1 cellular context compared by ENCODE assay signal in the genomic region with DNA sequence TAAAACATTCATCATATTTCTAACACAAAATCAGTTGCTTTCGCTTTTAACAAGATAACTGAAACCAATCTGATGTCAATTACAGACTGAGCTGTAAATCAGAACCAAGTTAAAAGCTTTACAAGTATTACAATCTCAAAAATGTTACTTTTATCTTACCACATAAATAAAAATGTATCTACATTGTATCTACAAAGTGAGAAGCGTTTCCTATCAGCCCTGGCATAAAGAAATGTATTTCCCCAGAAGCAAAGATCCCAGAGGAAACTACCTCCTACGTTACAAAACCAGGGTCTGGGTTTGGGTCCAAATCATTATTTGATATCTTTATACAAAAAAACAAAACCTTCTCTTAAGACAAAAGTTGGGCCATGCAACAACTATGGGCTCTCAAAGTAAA.
TF ChIP-seq lines count a peak whose summit lies in the region.

No MANE protein-coding gene starts in this region.

TF ChIP-seq in IMR-90, 13 proteins besides CTCF, POLR2A, EP300 and RAD21:
- no peak for TF ChIP-seq NFE2L2 (IDR thresholded peaks at IDR 0.05; ENCODE audit: low read depth, low read length)
- TF ChIP-seq BHLHE40 (IDR thresholded peaks at IDR 0.05; ENCODE audit: low read depth, low read length) = no peak
- TF ChIP-seq CHD1 (IDR thresholded peaks at IDR 0.05; ENCODE audit: low read depth, low read length) = no peak
- TF ChIP-seq MAZ (IDR thresholded peaks at IDR 0.05; ENCODE audit: borderline replicate concordance, low read depth, low read length) = no peak
- TF ChIP-seq FOS (IDR thresholded peaks at IDR 0.05; ENCODE audit: low read depth, low read length) = no peak
- TF ChIP-seq MXI1 (IDR thresholded peaks at IDR 0.05; ENCODE audit: borderline replicate concordance, low read depth, low read length) = no peak
- TF ChIP-seq, protein P1, sequence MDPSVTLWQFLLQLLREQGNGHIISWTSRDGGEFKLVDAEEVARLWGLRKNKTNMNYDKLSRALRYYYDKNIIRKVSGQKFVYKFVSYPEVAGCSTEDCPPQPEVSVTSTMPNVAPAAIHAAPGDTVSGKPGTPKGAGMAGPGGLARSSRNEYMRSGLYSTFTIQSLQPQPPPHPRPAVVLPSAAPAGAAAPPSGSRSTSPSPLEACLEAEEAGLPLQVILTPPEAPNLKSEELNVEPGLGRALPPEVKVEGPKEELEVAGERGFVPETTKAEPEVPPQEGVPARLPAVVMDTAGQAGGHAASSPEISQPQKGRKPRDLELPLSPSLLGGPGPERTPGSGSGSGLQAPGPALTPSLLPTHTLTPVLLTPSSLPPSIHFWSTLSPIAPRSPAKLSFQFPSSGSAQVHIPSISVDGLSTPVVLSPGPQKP (IDR thresholded peaks at IDR 0.05; ENCODE audit: borderline replicate concordance, low read depth, low read length) = no peak
- no peak for TF ChIP-seq RCOR1 (IDR thresholded peaks at IDR 0.05; ENCODE audit: insufficient replicate concordance, low read length)
- TF ChIP-seq RFX5 (IDR thresholded peaks at IDR 0.05; ENCODE audit: low read depth, low read length) = no peak
- no peak for TF ChIP-seq CEBPB (IDR thresholded peaks at IDR 0.05; ENCODE audit: low read depth, low read length)
- TF ChIP-seq, protein P2, sequence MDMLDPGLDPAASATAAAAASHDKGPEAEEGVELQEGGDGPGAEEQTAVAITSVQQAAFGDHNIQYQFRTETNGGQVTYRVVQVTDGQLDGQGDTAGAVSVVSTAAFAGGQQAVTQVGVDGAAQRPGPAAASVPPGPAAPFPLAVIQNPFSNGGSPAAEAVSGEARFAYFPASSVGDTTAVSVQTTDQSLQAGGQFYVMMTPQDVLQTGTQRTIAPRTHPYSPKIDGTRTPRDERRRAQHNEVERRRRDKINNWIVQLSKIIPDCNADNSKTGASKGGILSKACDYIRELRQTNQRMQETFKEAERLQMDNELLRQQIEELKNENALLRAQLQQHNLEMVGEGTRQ (IDR thresholded peaks at IDR 0.05; ENCODE audit: low read depth, low read length) = no peak
- TF ChIP-seq SMC3 (IDR thresholded peaks at IDR 0.05; ENCODE audit: low read depth, low read length) = no peak
- no peak for TF ChIP-seq MAFK (IDR thresholded peaks at IDR 0.05; ENCODE audit: low read depth, low read length)
